15 cellular contexts compared by ENCODE assay signal in the genomic region with DNA sequence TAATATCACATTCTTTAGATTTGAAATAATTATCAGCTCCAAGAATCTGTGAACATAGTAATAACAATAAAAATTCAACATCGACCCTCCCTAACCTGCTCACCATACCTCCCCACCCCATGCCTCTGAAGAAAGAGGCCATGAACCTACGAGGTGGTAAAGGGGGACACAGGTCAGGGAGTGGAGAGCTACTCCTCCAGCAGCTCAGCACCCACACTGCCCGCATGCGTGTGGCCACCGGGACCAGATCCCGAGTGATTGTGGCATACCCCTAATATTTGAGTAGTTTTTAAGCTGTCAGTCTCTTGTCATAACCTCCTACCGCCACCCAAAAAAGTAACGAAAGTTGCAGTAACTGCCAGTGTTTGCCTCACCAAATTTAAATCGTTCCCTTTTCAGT. TPM values are rescaled to one million over a fixed set of nuclear protein-coding genes. Genes with fewer than 3 reads are reported as not detected.
DNase-seq lines count a peak whose midpoint lies in the region; ATAC-seq, FAIRE-seq and TF ChIP-seq lines count a peak whose summit lies in the region.
"Had no signal": no experiment of that assay in that cellular context is flagged by ENCODE, and none has a peak within 500 bp of the region (broad histone marks: within the 10 kb centered on the region; RNA-seq: fewer than 3 reads in every experiment).

No MANE protein-coding gene starts in this region.

- in situ Hi-C loops in K562 (cut with MboI) (no loop called here), brain microvascular endothelial cell (cut with HindIII; ENCODE audit: low pct_ligation_motif_present, low sequenced_read_pairs) (no loop called here)

- WGBS in K562 (ENCODE audit: insufficient coverage, low coverage, missing lambda C conversion rate): 7% methylated on average over 9 of the region's 9 CpGs

- peaks cover 5% of the 10 kb centered on the region for H4K20me1 ChIP-seq in K562 (replicated peaks; ENCODE audit: control insufficient read depth, insufficient read depth, low read length)

- H3K27ac ChIP-seq in CD4-positive, alpha-beta memory T cell (ENCODE audit: low read depth, low read length): no peak overlapping the region
- peak overlapping the region; percentile 62; the same call in 2 of the 3 replicates for H3K27ac ChIP-seq in K562 (ENCODE audit: extremely low read depth, low read depth, low read length)
- H3K27ac ChIP-seq in brain microvascular endothelial cell: no peak overlapping the region
- H3K27ac ChIP-seq: KMS-11 had no signal

- peak overlapping the region in 6 of 7 donors; percentile 35 to 79 (median 72) for H3K27ac Mint-ChIP-seq in CD4-positive, alpha-beta memory T cell
- peak overlapping the region; percentile 66 to 76 for H3K27ac Mint-ChIP-seq in natural killer cell

- H3K4me1 Mint-ChIP-seq in CD4-positive, alpha-beta memory T cell: peaks cover 78 to 100% (median 90%) of the 10 kb centered on the region in 4 donors
- peaks cover 13 to 30% of the 10 kb centered on the region in 2 donors for H3K4me1 Mint-ChIP-seq in natural killer cell

- no peaks in the 10 kb centered on the region for H3K27me3 Mint-ChIP-seq in CD4-positive, alpha-beta memory T cell
- no peaks in the 10 kb centered on the region for H3K27me3 Mint-ChIP-seq in natural killer cell (ENCODE audit: low read depth in 2 of 2)
- H3K27me3 Mint-ChIP-seq: B cell had no signal

- H3K4me3 ChIP-seq in CD4-positive, alpha-beta memory T cell (ENCODE audit: low read length in 2 of 2): no peak overlapping the region
- no peak overlapping the region for H3K4me3 ChIP-seq in K562
- no peak overlapping the region for H3K4me3 ChIP-seq in brain microvascular endothelial cell (ENCODE audit: low read depth, low read length)

- DNase-seq in CD4-positive, alpha-beta memory T cell: no peak
- DNase-seq in CMK (ENCODE audit: low read depth): peak; percentile 37
- peak in 1 of 4 experiments; percentile 28 for DNase-seq in K562 (ENCODE audit: extremely low read depth in 1 of 4, low spot score in 3 of 4)
- no peak for DNase-seq in natural killer cell
- DNase-seq in NCI-H1417 (lab: John Stamatoyannopoulos, UW): no peak
- no peak for DNase-seq in brain microvascular endothelial cell
- DNase-seq: DMS153, H7, NCI-H1105 treated with DMSO at 0.1 percent for 48 hours, NCI-H1930, NCI-H2171 treated with DMSO at 0.1 percent for 48 hours, NCI-H510A treated with DMSO at 0.1 percent for 48 hours had no signal

- peaks cover 0 to 5% (median 0%) of the 10 kb centered on the region in 8 donors for H3K9me3 Mint-ChIP-seq in CD4-positive, alpha-beta memory T cell
- H3K9me3 Mint-ChIP-seq in natural killer cell: no peaks in the 10 kb centered on the region

- peak overlapping the region; percentile 71 for H3K4me2 ChIP-seq in K562 (ENCODE audit: insufficient read depth, low read length)
- H3K4me2 ChIP-seq: KMS-11 had no signal

- peaks cover 25 to 30% of the 10 kb centered on the region in 2 donors for H3K36me3 Mint-ChIP-seq in CD4-positive, alpha-beta memory T cell
- peaks cover 6% of the 10 kb centered on the region for H3K36me3 Mint-ChIP-seq in natural killer cell

- no peak for TF ChIP-seq CTCF in K562 (IDR thresholded peaks at IDR 0.05 in 2 of 3, conservative IDR thresholded peaks at IDR 0.05 in 1 of 3; ENCODE audit: insufficient read depth in 2 of 3, low read depth in 1 of 3, low read length in 3 of 3)
- no peak for TF ChIP-seq CTCF in natural killer cell (IDR thresholded peaks at IDR 0.05)
- TF ChIP-seq CTCF in brain microvascular endothelial cell (IDR thresholded peaks at IDR 0.05; ENCODE audit: low read depth, low read length, missing control alignments): no peak

- TF ChIP-seq POLR2A in K562 (conservative IDR thresholded peaks at IDR 0.05): no peak

- H3K27me3 ChIP-seq in CD4-positive, alpha-beta memory T cell (ENCODE audit: insufficient read depth, low read length): no peaks in the 10 kb centered on the region
- H3K27me3 ChIP-seq in K562 (ENCODE audit: control insufficient read depth in 2 of 2, insufficient read depth in 2 of 2, low read length in 2 of 2) (no peaks in the 10 kb centered on the region), brain microvascular endothelial cell (replicated peaks) (no peaks in the 10 kb centered on the region)

- H3K9ac ChIP-seq in K562 (ENCODE audit: insufficient read depth in 1 of 2, low read depth in 2 of 2, low read length in 2 of 2): peak overlapping the region in 1 of 2 experiments; percentile 84; a peak in 2 of 4 replicates
- H3K9ac ChIP-seq: KMS-11 had no signal

- no peaks in the 10 kb centered on the region for H3K79me2 ChIP-seq in K562 (ENCODE audit: control insufficient read depth, insufficient read depth, low read length)

- H3K4me3 Mint-ChIP-seq in CD4-positive, alpha-beta memory T cell: peak overlapping the region in 3 of 8 donors; percentile 20 to 58 (median 31)
- no peak overlapping the region for H3K4me3 Mint-ChIP-seq in natural killer cell
- H3K4me3 Mint-ChIP-seq: B cell had no signal

- no peaks in the 10 kb centered on the region for H3K9me3 ChIP-seq in CD4-positive, alpha-beta memory T cell (ENCODE audit: control insufficient read depth in 1 of 2, low read length in 2 of 2)
- no peaks in the 10 kb centered on the region for H3K9me3 ChIP-seq in K562 (replicated peaks; ENCODE audit: control insufficient read depth, insufficient read depth, low read depth, low read length)

- TF ChIP-seq RAD21 in K562 (CRISPR knock-in tag; conservative IDR thresholded peaks at IDR 0.05 in 1 of 2, IDR thresholded peaks at IDR 0.05 in 1 of 2): no peak

- no peak overlapping the region for H2AFZ ChIP-seq in K562 (ENCODE audit: low read depth, low read length)

- no TSS peak for BruUV-seq in K562 (replicated peaks; lab: Mats Ljungman, UMichigan)

- peaks cover 98% of the 10 kb centered on the region for H3K4me1 ChIP-seq in CD4-positive, alpha-beta memory T cell (ENCODE audit: insufficient read depth, low read length)
- H3K4me1 ChIP-seq in K562 (replicated peaks in 1 of 2; ENCODE audit: control insufficient read depth in 2 of 2, insufficient read depth in 2 of 2, low read length in 2 of 2): peaks cover 7 to 27% of the 10 kb centered on the region in 2 experiments; a peak in 4 of 5 replicates

- H3K36me3 ChIP-seq in CD4-positive, alpha-beta memory T cell (ENCODE audit: insufficient read depth, low read length): peaks cover 5% of the 10 kb centered on the region
- peaks cover 6% of the 10 kb centered on the region for H3K36me3 ChIP-seq in K562 (ENCODE audit: control insufficient read depth, insufficient read depth, low read length)
- H3K36me3 ChIP-seq in brain microvascular endothelial cell (replicated peaks): no peaks in the 10 kb centered on the region

- peak; percentile 70 for ATAC-seq in K562
- no peak for ATAC-seq in natural killer cell
- no peak for ATAC-seq in GM18517 (IDR thresholded peaks at IDR 0.05; ENCODE audit: unreplicated experiment)

- TF ChIP-seq EP300 in K562 (IDR thresholded peaks at IDR 0.05; ENCODE audit: low read length): no peak

- intact Hi-C loops in CD4-positive, alpha-beta memory T cell (cut with micrococcal nuclease): no loop called here
- intact Hi-C loops in K562 (cut with micrococcal nuclease): no loop called here
- intact Hi-C loops in natural killer cell (cut with micrococcal nuclease): no loop called here

- no peak for FAIRE-seq in K562 (lab: Jason Lieb, UNC)

- H3K9me1 ChIP-seq in K562 (ENCODE audit: control insufficient read depth, insufficient read depth, low read length): no peaks in the 10 kb centered on the region

- POLR2A ChIA-PET in CD4-positive, alpha-beta memory T cell (lab: Charles Lee; ENCODE audit: partially characterized antibody): interaction anchor here (1.0 to 2.4 kb wide), 3 partner anchors 17 to 285 kb away, joined by 3 to 29 read pairs (median 3); partner anchors contain the start of gene ADSL
- POLR2A ChIA-PET in K562 (lab: Yijun Ruan, JAX): interaction anchor here (0.6 to 1.5 kb wide), 6 partner anchors 8 to 702 kb away, joined by 3 to 5 read pairs (median 3); no protein-coding TSS in a partner anchor

- CTCF ChIA-PET in CD4-positive, alpha-beta memory T cell (lab: Charles Lee; ENCODE audit: partially characterized antibody): interaction anchor here (10.3 kb wide), 1 partner anchor 18 kb away, joined by 123 read pairs; the partner anchor contains the start of gene ADSL
- CTCF ChIA-PET in K562 (lab: Yijun Ruan, JAX; ENCODE audit: low intra/inter-chr PET ratio): interaction anchor here (0.6 kb wide), 1 partner anchor 283 kb away, joined by 9 read pairs; no protein-coding TSS in a partner anchor

RNA-seq across cellular contexts. Expression of gene ADSL, which starts 16.8 kb away (rescaled TPM):
- total RNA-seq in CD4-positive, alpha-beta memory T cell: 10 to 100 TPM; 63.3 to 81.1 TPM
- 100 to 1,000 TPM; 138 to 199 TPM for polyA plus RNA-seq in CD4-positive, alpha-beta memory T cell
- total RNA-seq in K562 (2011; cell fraction: chromatin; rRNA removed; ENCODE audit: low replicate concordance): 102 and 121 TPM in 2 replicates
- 77.6 and 87.6 TPM in 2 replicates for total RNA-seq in K562 (2011; cell fraction: nucleolus; rRNA removed)
- 95.9 and 126 TPM in 2 replicates for total RNA-seq in K562 (2011; cell fraction: nucleoplasm; rRNA removed)
- total RNA-seq in K562 (2014; rRNA removed) (141 and 164 TPM in 2 replicates), K562 (2014; rRNA removed; fragmentation: Illumina TruSeq; extraction: Trizol) (146 and 148 TPM in 2 replicates), K562 (2015; rRNA removed; fragmentation: Illumina TruSeq; extraction: Trizol) (112 TPM in 2 replicates), K562 (2021) (124 and 132 TPM in 2 replicates), natural killer cell (10 to 100 TPM; 31.3 to 49.8 (median 41.2) TPM)
- polyA plus RNA-seq in K562 (2011; rRNA removed) (149 and 192 TPM in 2 replicates), K562 (2014; fragmentation: Illumina TruSeq; extraction: Trizol) (136 and 137 TPM in 2 replicates), K562 (2014; fragmentation: Nextera tagmentation; extraction: Ambion mirVana) (100 to 1,000 TPM; 278 to 322 TPM), K562 (2014; rRNA removed) (132 and 155 TPM in 2 replicates)
- polyA plus RNA-seq in K562 (2011; cell fraction: cytosol; rRNA removed): 157 and 182 TPM in 2 replicates
- polyA plus RNA-seq in K562 (2011; cell fraction: nucleus; rRNA removed): 102 and 109 TPM in 2 replicates
- 114 and 139 TPM in 2 replicates for polyA plus RNA-seq in K562 (2012)
- polyA minus RNA-seq in K562 (2011; rRNA and poly(A)+ RNA removed): 209 and 296 TPM in 2 replicates
- polyA minus RNA-seq in K562 (2011; cell fraction: cytosol; rRNA and poly(A)+ RNA removed): 53.1 and 73.1 TPM in 2 replicates
- polyA minus RNA-seq in K562 (2011; cell fraction: nucleus; rRNA and poly(A)+ RNA removed): 32.4 and 51.3 TPM in 2 replicates

RNA-seq across cellular contexts. Expression of gene SGSM3, which starts 40.9 kb away (rescaled TPM):
- 10 to 100 TPM; 87.5 to 90.0 TPM for total RNA-seq in CD4-positive, alpha-beta memory T cell
- polyA plus RNA-seq in CD4-positive, alpha-beta memory T cell: 10 to 100 TPM; 30.5 to 58.2 TPM
- 101 and 295 TPM in 2 replicates for total RNA-seq in K562 (2011; cell fraction: chromatin; rRNA removed; ENCODE audit: low replicate concordance)
- total RNA-seq in K562 (2011; cell fraction: nucleolus; rRNA removed): 237 and 267 TPM in 2 replicates
- 125 and 151 TPM in 2 replicates for total RNA-seq in K562 (2011; cell fraction: nucleoplasm; rRNA removed)
- 32.9 and 52.2 TPM in 2 replicates for total RNA-seq in K562 (2014; rRNA removed)
- 6.8 and 10.0 TPM in 2 replicates for total RNA-seq in K562 (2014; rRNA removed; fragmentation: Illumina TruSeq; extraction: Trizol)
- 20.5 and 24.1 TPM in 2 replicates for total RNA-seq in K562 (2015; rRNA removed; fragmentation: Illumina TruSeq; extraction: Trizol)
- total RNA-seq in K562 (2021): 48.1 and 50.7 TPM in 2 replicates
- 35.3 and 61.3 TPM in 2 replicates for polyA plus RNA-seq in K562 (2011; rRNA removed)
- 39.4 and 58.7 TPM in 2 replicates for polyA plus RNA-seq in K562 (2011; cell fraction: cytosol; rRNA removed)
- polyA plus RNA-seq in K562 (2011; cell fraction: nucleus; rRNA removed): 468 and 514 TPM in 2 replicates
- polyA plus RNA-seq in K562 (2012): 33.7 and 58.5 TPM in 2 replicates
- 18.0 and 34.2 TPM in 2 replicates for polyA plus RNA-seq in K562 (2014; fragmentation: Illumina TruSeq; extraction: Trizol)
- polyA plus RNA-seq in K562 (2014; fragmentation: Nextera tagmentation; extraction: Ambion mirVana): 1 to 10 TPM; 1.5 to 2.1 TPM
- 55.4 and 56.2 TPM in 2 replicates for polyA plus RNA-seq in K562 (2014; rRNA removed)
- 10.6 and 13.6 TPM in 2 replicates for polyA minus RNA-seq in K562 (2011; rRNA and poly(A)+ RNA removed)
- 14.8 and 19.9 TPM in 2 replicates for polyA minus RNA-seq in K562 (2011; cell fraction: cytosol; rRNA and poly(A)+ RNA removed)
- polyA minus RNA-seq in K562 (2011; cell fraction: nucleus; rRNA and poly(A)+ RNA removed): 48.9 and 74.2 TPM in 2 replicates
- total RNA-seq in natural killer cell: 10 to 100 TPM; 74.4 to 93.2 (median 76.3) TPM
